30 cellular contexts compared by ENCODE assay signal in the genomic region with DNA sequence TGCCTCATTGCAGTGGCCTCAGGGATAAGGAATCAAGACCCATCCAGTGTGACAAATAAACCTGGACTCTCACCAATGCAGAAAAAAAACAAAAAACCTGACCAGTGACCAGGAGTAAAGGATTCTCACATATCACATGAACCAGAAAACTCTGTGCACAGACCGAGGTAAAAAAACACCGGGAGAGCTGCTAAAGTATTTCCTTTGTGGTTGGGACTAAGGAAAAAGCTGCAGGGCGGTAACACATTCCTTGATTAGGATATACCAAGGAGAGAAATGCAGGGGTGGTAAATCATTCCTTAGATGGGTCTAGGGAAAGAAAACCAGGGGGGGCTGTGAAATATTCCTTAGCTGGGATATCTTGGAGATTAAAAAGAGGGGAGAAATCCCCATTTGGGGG.
"Had no signal": no experiment of that assay in that cellular context is flagged by ENCODE, and none has a peak within 500 bp of the region (broad histone marks: within the 10 kb centered on the region; RNA-seq: fewer than 3 reads in every experiment).

No MANE protein-coding gene starts in this region.

- H3K9me3 ChIP-seq: adrenal gland, colonic mucosa, neutrophil, pancreas had no signal

- H3K27me3 ChIP-seq: adrenal gland, ascending aorta, breast epithelium, colonic mucosa, gastroesophageal sphincter, neutrophil, pancreas, upper lobe of left lung had no signal

- H3K27ac Mint-ChIP-seq: activated B cell treated with CpG ODN at 0.5 μM for 24 hours; activated CD4-positive, alpha-beta T cell treated with anti-CD3 and anti-CD28 coated beads for 36 hours; activated naive CD8-positive, alpha-beta T cell; activated T-cell treated with anti-CD3 and anti-CD28 coated beads, Interleukin-2, amount 50 U/mL, for 24 hours; activated T-helper 2 cell treated with anti-CD3 and anti-CD28 coated beads, Interferon-gamma antibody, Interleukin-2, Interleukin-4, amounts not matched to agents 10 μg/mL and 5 μg/mL and 100 μg/mL, durations not matched to agents 14 hours and 24 hours and 36 hours; natural killer cell had no signal

- DNase-seq: activated B cell treated with CpG ODN at 0.5 μM for 24 hours; activated CD4-positive, alpha-beta T cell treated with anti-CD3 and anti-CD28 coated beads for 36 hours; activated CD4-positive, alpha-beta T cell treated with anti-CD3 and anti-CD28 coated beads, Interleukin-2, amount 50 U/mL, for 4 hours; activated CD8-positive, alpha-beta memory T cell treated with anti-CD3 and anti-CD28 coated beads for 24 hours; activated CD8-positive, alpha-beta memory T cell treated with anti-CD3 and anti-CD28 coated beads, Interleukin-2, amount 50 U/mL, for 4 hours; activated naive CD4-positive, alpha-beta T cell; activated T-cell treated with anti-CD3 and anti-CD28 coated beads, Interleukin-2, amount 50 U/mL, for 24 hours; adrenal gland; colonic mucosa; head of caudate nucleus; hypothalamus; left cardiac atrium; midbrain; natural killer cell; pancreas; right cardiac atrium; stimulated activated CD4-positive, alpha-beta T cell treated with anti-CD3 and anti-CD28 coated beads, Interleukin-4, amount 100 ng/mL, for 24 hours; stimulated activated naive CD4-positive, alpha-beta T cell treated with Interleukin-2 at 50 U/mL for 16 hours; T-helper 9 cell; upper lobe of left lung had no signal

- H3K4me1 ChIP-seq: adrenal gland, ascending aorta, breast epithelium, colonic mucosa, gastroesophageal sphincter, pancreas, upper lobe of left lung had no signal

- H3K4me1 Mint-ChIP-seq: activated B cell treated with CpG ODN at 0.5 μM for 24 hours; activated CD4-positive, alpha-beta T cell treated with anti-CD3 and anti-CD28 coated beads for 36 hours; central memory CD8-positive, alpha-beta T cell; natural killer cell had no signal

- H3K4me3 Mint-ChIP-seq: activated B cell treated with CpG ODN at 0.5 μM for 24 hours; activated CD4-positive, alpha-beta T cell treated with anti-CD3 and anti-CD28 coated beads for 36 hours; activated naive CD8-positive, alpha-beta T cell; activated T-cell treated with anti-CD3 and anti-CD28 coated beads, Interleukin-2, amount 50 U/mL, for 24 hours; central memory CD8-positive, alpha-beta T cell; natural killer cell had no signal

- H3K27ac ChIP-seq: adrenal gland, ascending aorta, breast epithelium, colonic mucosa, epithelial cell of prostate, gastroesophageal sphincter, neutrophil, pancreas, thoracic aorta, upper lobe of left lung had no signal

- H3K4me3 ChIP-seq: adrenal gland, ascending aorta, breast epithelium, colonic mucosa, gastroesophageal sphincter, pancreas, thoracic aorta, upper lobe of left lung had no signal

- H3K27me3 Mint-ChIP-seq: activated B cell treated with CpG ODN at 0.5 μM for 24 hours; activated CD4-positive, alpha-beta T cell treated with anti-CD3 and anti-CD28 coated beads for 36 hours; activated naive CD8-positive, alpha-beta T cell; activated T-cell treated with anti-CD3 and anti-CD28 coated beads, Interleukin-2, amount 50 U/mL, for 24 hours; central memory CD8-positive, alpha-beta T cell had no signal

- FAIRE-seq: islet of Langerhans, pancreas had no signal

- ATAC-seq: activated CD4-positive, alpha-beta T cell treated with anti-CD3 and anti-CD28 coated beads for 36 hours; gastroesophageal sphincter; left cardiac atrium; natural killer cell; pancreas; right cardiac atrium had no signal

- H3K36me3 ChIP-seq: adrenal gland, ascending aorta, breast epithelium, colonic mucosa, gastroesophageal sphincter, neutrophil, pancreas, thoracic aorta, upper lobe of left lung had no signal
